ENCODE assay signal across 19 cellular contexts in the genomic region with DNA sequence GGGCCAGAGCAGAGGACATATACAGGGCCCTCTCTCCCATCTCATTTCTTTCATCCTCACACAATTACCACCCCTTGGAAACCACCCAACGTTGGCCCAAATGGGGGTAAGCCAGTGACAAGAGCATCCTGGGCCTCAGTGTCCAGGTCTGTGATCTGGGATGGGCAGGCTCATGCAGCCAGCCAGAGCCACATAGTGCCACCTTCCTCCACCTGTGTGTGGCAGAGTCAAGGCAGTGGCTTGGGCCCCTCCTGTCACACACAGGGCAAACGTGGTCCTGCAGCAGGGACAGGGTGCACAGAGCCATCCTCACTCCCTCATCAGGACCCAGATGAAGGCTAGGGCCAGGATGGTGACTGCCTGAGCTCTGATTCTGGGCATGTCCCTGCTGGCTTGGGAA. TPM values are rescaled to one million over a fixed set of nuclear protein-coding genes. Genes with fewer than 3 reads are reported as not detected.
"Had no signal": no experiment of that assay in that cellular context is flagged by ENCODE, and none has a peak within 500 bp of the region (broad histone marks: within the 10 kb centered on the region; RNA-seq: fewer than 3 reads in every experiment).

No MANE protein-coding gene starts in this region.

- ATAC-seq: activated CD4-positive, alpha-beta T cell treated with anti-CD3 and anti-CD28 coated beads for 36 hours; activated CD8-positive, alpha-beta T cell treated with anti-CD3 and anti-CD28 coated beads for 36 hours; activated T-cell treated with anti-CD3 and anti-CD28 coated beads, Interleukin-2, amount 50 U/mL, for 72 hours; gastroesophageal sphincter; natural killer cell; stimulated activated naive CD8-positive, alpha-beta T cell treated with anti-CD3 and anti-CD28 coated beads, Interleukin-15, amount 100 ng/mL, for 72 hours; T-cell had no signal

- H3K36me3 ChIP-seq: gastroesophageal sphincter, thoracic aorta had no signal

- H3K9me3 ChIP-seq: gastroesophageal sphincter, thoracic aorta had no signal

- H3K27me3 ChIP-seq: gastroesophageal sphincter had no signal

- H3K4me3 ChIP-seq: gastroesophageal sphincter, SK-N-MC, thoracic aorta had no signal

- H3K27ac ChIP-seq: gastroesophageal sphincter, SK-N-MC, VCaP had no signal

- DNase-seq: activated CD4-positive, alpha-beta T cell treated with anti-CD3 and anti-CD28 coated beads for 36 hours; activated CD8-positive, alpha-beta memory T cell treated with anti-CD3 and anti-CD28 coated beads, Interleukin-2, amount 50 U/mL, for 4 hours; activated CD8-positive, alpha-beta T cell treated with anti-CD3 and anti-CD28 coated beads for 36 hours; activated gamma-delta T cell treated with Interleukin-2 at 50 U/mL for 16 hours; activated T-cell treated with anti-CD3 and anti-CD28 coated beads, Interleukin-2, amount 50 U/mL, for 72 hours; caudate nucleus; cortex of kidney; effector CD8-positive, alpha-beta T cell; hippocampal formation; natural killer cell; nucleus accumbens; stimulated activated CD4-positive, alpha-beta T cell treated with anti-CD3 and anti-CD28 coated beads, Interleukin-15, amount 100 ng/mL, for 24 hours; stimulated activated CD4-positive, alpha-beta T cell treated with anti-CD3 and anti-CD28 coated beads, Interleukin-4, amount 100 ng/mL, for 24 hours; stimulated activated naive CD8-positive, alpha-beta T cell treated with anti-CD3 and anti-CD28 coated beads, Interleukin-15, amount 100 ng/mL, for 72 hours; T-cell had no signal

RNA-seq across cellular contexts. Expression of a gene that starts 2.3 kb away (rescaled TPM):
- total RNA-seq: activated CD4-positive, alpha-beta T cell treated with anti-CD3 and anti-CD28 coated beads for 36 hours; activated CD8-positive, alpha-beta T cell treated with anti-CD3 and anti-CD28 coated beads for 36 hours; activated T-cell treated with anti-CD3 and anti-CD28 coated beads, Interleukin-2, amount 50 U/mL, for 72 hours; natural killer cell; T-cell had no signal

RNA-seq across cellular contexts. Expression of a gene that starts 12.0 kb away (rescaled TPM):
- total RNA-seq: activated CD4-positive, alpha-beta T cell treated with anti-CD3 and anti-CD28 coated beads for 36 hours; activated CD8-positive, alpha-beta T cell treated with anti-CD3 and anti-CD28 coated beads for 36 hours; activated T-cell treated with anti-CD3 and anti-CD28 coated beads, Interleukin-2, amount 50 U/mL, for 72 hours; natural killer cell had no signal
